Comparison of ENCODE assay signal across 1 cellular context in genomic region chr3:136545664-136546266, GRCh38.
TF ChIP-seq lines count a peak whose summit lies in the region.

No MANE protein-coding gene starts in this region.

TF ChIP-seq in WTC11, 78 proteins besides CTCF, POLR2A, EP300 and RAD21 (continued from another document):
- TF ChIP-seq PRDM15 (CRISPR knock-in tag; IDR thresholded peaks at IDR 0.05): no peak
- no peak for TF ChIP-seq SOX15 (CRISPR knock-in tag; IDR thresholded peaks at IDR 0.05)
- no peak for TF ChIP-seq SMAD4 (CRISPR knock-in tag; IDR thresholded peaks at IDR 0.05)
